30 cellular contexts compared by ENCODE assay signal in genomic region chr15:66032006-66032405, GRCh38.
A peak's percentile ranks its signal among the peaks of the same experiment; 100 is the strongest.
DNase-seq lines count a peak whose midpoint lies in the region; ATAC-seq, FAIRE-seq and TF ChIP-seq lines count a peak whose summit lies in the region.
"Had no signal": no experiment of that assay in that cellular context is flagged by ENCODE, and none has a peak within 500 bp of the region (broad histone marks: within the 10 kb centered on the region; RNA-seq: fewer than 3 reads in every experiment).

No MANE protein-coding gene starts in this region.

- no peaks in the 10 kb centered on the region for H4K20me1 ChIP-seq in K562 (replicated peaks; ENCODE audit: control insufficient read depth, insufficient read depth, low read length)
- H4K20me1 ChIP-seq: BLaER1 had no signal

- FAIRE-seq in K562 (lab: Jason Lieb, UNC), result no peak
- FAIRE-seq: A204.1, D721Med had no signal

- no peak for TF ChIP-seq CTCF in HEK293 (tag by site-specific recombination; IDR thresholded peaks at IDR 0.05)
- TF ChIP-seq CTCF in K562 (IDR thresholded peaks at IDR 0.05 in 2 of 3, conservative IDR thresholded peaks at IDR 0.05 in 1 of 3; ENCODE audit: insufficient read depth in 2 of 3, low read depth in 1 of 3, low read length in 3 of 3), result no peak

- no TSS peak for BruUV-seq in K562 (replicated peaks; lab: Mats Ljungman, UMichigan)

- no peak overlapping the region for H3K4me3 ChIP-seq in HEK293 (ENCODE audit: low read depth, low read length)
- H3K4me3 ChIP-seq in K562, result no peak overlapping the region
- H3K4me3 ChIP-seq: A549; BLaER1; BLaER1 treated with 17β-estradiol and CSF1 and Interleukin-3, amounts not matched to agents 10 nM and 100 nM had no signal

- no peaks in the 10 kb centered on the region for H3K9me3 ChIP-seq in HEK293 (ENCODE audit: control insufficient read depth, insufficient read depth, low read depth, low read length)
- H3K9me3 ChIP-seq in K562 (replicated peaks; ENCODE audit: control insufficient read depth, insufficient read depth, low read depth, low read length), result peaks cover 1% of the 10 kb centered on the region; the same call in 1 of the 2 replicates
- H3K9me3 ChIP-seq: BE2C, BLaER1 had no signal

- H3K27ac ChIP-seq in HEK293 (ENCODE audit: extremely low read depth, low read depth, low read length), result no peak overlapping the region
- H3K27ac ChIP-seq in K562 (ENCODE audit: extremely low read depth, low read depth, low read length), result no peak overlapping the region
- H3K27ac ChIP-seq: 22Rv1; A549; BLaER1; BLaER1 treated with 17β-estradiol and CSF1 and Interleukin-3, amounts not matched to agents 10 nM and 100 nM; C4-2B had no signal

- POLR2A ChIA-PET in HEK293 (lab: Yijun Ruan, JAX), result no interaction called here
- POLR2A ChIA-PET in K562 (lab: Yijun Ruan, JAX), result no interaction called here

- DNase-seq in K562 (ENCODE audit: extremely low read depth in 1 of 4, low spot score in 3 of 4), result no peak
- DNase-seq in activated CD4-positive, alpha-beta T cell treated with anti-CD3 and anti-CD28 coated beads for 4 hours, result no peak
- no peak for DNase-seq in DMS153 (lab: John Stamatoyannopoulos, UW)
- DNase-seq: 8988T; ACHN; AML-193; BE2C; C1 segment of cervical spinal cord; Caco-2; Calu3; CD4-positive, alpha-beta memory T cell; CD4-positive, alpha-beta T cell; CD4-positive, CD25-positive, alpha-beta regulatory T cell; CD8-positive, alpha-beta memory T cell; CD8-positive, alpha-beta T cell; COR-L47; DMS 273 treated with DMSO at 0.1 percent for 48 hours; DMS53; DMS79; DMS79 treated with DMSO at 0.1 percent for 48 hours; DND-41; EL had no signal

- no peak for TF ChIP-seq POLR2A in K562 (conservative IDR thresholded peaks at IDR 0.05)

- H3K4me2 ChIP-seq in K562 (ENCODE audit: insufficient read depth, low read length), result no peak overlapping the region
- H3K4me2 ChIP-seq: A549; BLaER1; BLaER1 treated with 17β-estradiol and CSF1 and Interleukin-3, amounts not matched to agents 10 nM and 100 nM had no signal

- H3K4me1 ChIP-seq in HEK293 (ENCODE audit: control insufficient read depth, insufficient read depth, low read length) (no peaks in the 10 kb centered on the region), K562 (replicated peaks in 1 of 2; ENCODE audit: control insufficient read depth in 2 of 2, insufficient read depth in 2 of 2, low read length in 2 of 2) (no peaks in the 10 kb centered on the region)
- H3K4me1 ChIP-seq: BLaER1; BLaER1 treated with 17β-estradiol and CSF1 and Interleukin-3, amounts not matched to agents 10 nM and 100 nM; Caco-2 had no signal

- CTCF ChIA-PET in HEK293 (lab: Yijun Ruan, JAX) (interaction anchor here (0.8 kb wide), 1 partner anchor 99 kb away, joined by 3 read pairs; no protein-coding TSS in a partner anchor), K562 (lab: Yijun Ruan, JAX; ENCODE audit: low intra/inter-chr PET ratio) (no interaction called here)

- no peak for ATAC-seq in K562
- ATAC-seq: A549; CD8-positive, alpha-beta T cell had no signal

- WGBS in K562 (ENCODE audit: insufficient coverage, low coverage, missing lambda C conversion rate), result 0% methylated on average over 1 of the region's 1 CpG

- H3K79me2 ChIP-seq in K562 (ENCODE audit: control insufficient read depth, insufficient read depth, low read length), result no peaks in the 10 kb centered on the region

- H3K9ac ChIP-seq in K562 (ENCODE audit: insufficient read depth in 1 of 2, low read depth in 2 of 2, low read length in 2 of 2), result no peak overlapping the region
- H3K9ac ChIP-seq: BLaER1; BLaER1 treated with 17β-estradiol and CSF1 and Interleukin-3, amounts not matched to agents 10 nM and 100 nM had no signal

- H3K36me3 ChIP-seq in HEK293 (ENCODE audit: control insufficient read depth in 2 of 2, insufficient read depth in 1 of 2, low read length in 2 of 2) (no peaks in the 10 kb centered on the region), K562 (ENCODE audit: control insufficient read depth, insufficient read depth, low read length) (no peaks in the 10 kb centered on the region)
- H3K36me3 ChIP-seq: BE2C; BLaER1; BLaER1 treated with 17β-estradiol and CSF1 and Interleukin-3, amounts not matched to agents 10 nM and 100 nM had no signal

- H3K9me1 ChIP-seq in K562 (ENCODE audit: control insufficient read depth, insufficient read depth, low read length), result no peaks in the 10 kb centered on the region

- no peak for TF ChIP-seq RAD21 in K562 (CRISPR knock-in tag; conservative IDR thresholded peaks at IDR 0.05 in 1 of 2, IDR thresholded peaks at IDR 0.05 in 1 of 2)

- H3K27me3 ChIP-seq in K562 (ENCODE audit: control insufficient read depth in 2 of 2, insufficient read depth in 2 of 2, low read length in 2 of 2), result peaks cover 6 to 23% of the 10 kb centered on the region in 2 experiments; a peak in 3 of 5 replicates
- H3K27me3 ChIP-seq: BE2C; BLaER1; BLaER1 treated with 17β-estradiol and CSF1 and Interleukin-3, amounts not matched to agents 10 nM and 100 nM had no signal

- in situ Hi-C loops in K562 (cut with MboI), result no loop called here

- intact Hi-C loops in K562 (cut with micrococcal nuclease), result no loop called here

- no peak for TF ChIP-seq EP300 in K562 (IDR thresholded peaks at IDR 0.05; ENCODE audit: low read length)

- H2AFZ ChIP-seq in K562 (ENCODE audit: low read depth, low read length), result no peak overlapping the region

TF ChIP-seq in HEK293, 187 proteins besides CTCF, POLR2A, EP300 and RAD21:
- TF ChIP-seq ZNF24 (tag by site-specific recombination; IDR thresholded peaks at IDR 0.05), result no peak
- TF ChIP-seq ZNF629 (tag by site-specific recombination; IDR thresholded peaks at IDR 0.05), result no peak
- no peak for TF ChIP-seq ZBTB44 (tag by site-specific recombination; IDR thresholded peaks at IDR 0.05)
- TF ChIP-seq SETDB1 (IDR thresholded peaks at IDR 0.05; ENCODE audit: insufficient read length, low read length), result peak; percentile 53

TF ChIP-seq in K562, 482 proteins besides CTCF, POLR2A, EP300 and RAD21:
- peak; percentile 92 for TF ChIP-seq ZNF766 (CRISPR knock-in tag; conservative IDR thresholded peaks at IDR 0.05)
- no peak for TF ChIP-seq ZC3H8 (IDR thresholded peaks at IDR 0.05)

Comparison
In these comparisons a context has a peak if more than half of its experiments do, and no peak if none do; other contexts are left out.
1. Of the 44 proteins assayed by ChIP-seq in both K562 and HEK293: peak only in K562: none; only in HEK293: SETDB1; in both: none; in neither: 43.